1 cellular context compared by ENCODE assay signal in the genomic region with DNA sequence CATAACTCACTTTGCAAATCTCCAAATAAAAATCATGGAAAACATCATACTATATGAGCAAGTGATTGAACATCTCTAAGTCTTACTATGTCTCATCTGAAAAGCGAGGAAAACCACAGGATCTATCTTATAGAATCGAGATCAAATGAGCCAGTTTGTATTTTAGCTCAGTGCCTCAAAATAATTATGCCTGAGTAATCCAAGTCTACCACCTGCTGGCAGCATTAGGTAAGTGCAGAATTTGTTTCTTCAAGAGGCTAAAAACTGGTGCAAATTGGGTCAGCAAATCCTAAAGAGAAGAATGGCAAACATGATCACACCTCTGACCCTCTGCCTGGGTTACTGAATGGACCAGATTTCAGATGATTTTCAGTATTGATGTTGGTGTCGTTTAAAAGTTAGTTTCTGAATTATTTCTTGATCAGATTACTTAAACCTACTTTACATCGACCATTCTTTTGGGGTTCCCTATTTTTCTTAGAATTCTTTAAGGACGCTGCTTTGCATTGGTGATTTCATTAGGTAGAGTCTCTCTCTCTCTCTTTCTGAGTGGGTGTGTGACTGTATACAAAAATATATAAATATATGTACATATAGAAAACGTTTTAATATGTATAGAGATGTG.
TF ChIP-seq lines count a peak whose summit lies in the region.

No MANE protein-coding gene starts in this region.

TF ChIP-seq in GM12878, 131 proteins besides CTCF, POLR2A, EP300 and RAD21 (continued from another document):
- TF ChIP-seq, protein P1, sequence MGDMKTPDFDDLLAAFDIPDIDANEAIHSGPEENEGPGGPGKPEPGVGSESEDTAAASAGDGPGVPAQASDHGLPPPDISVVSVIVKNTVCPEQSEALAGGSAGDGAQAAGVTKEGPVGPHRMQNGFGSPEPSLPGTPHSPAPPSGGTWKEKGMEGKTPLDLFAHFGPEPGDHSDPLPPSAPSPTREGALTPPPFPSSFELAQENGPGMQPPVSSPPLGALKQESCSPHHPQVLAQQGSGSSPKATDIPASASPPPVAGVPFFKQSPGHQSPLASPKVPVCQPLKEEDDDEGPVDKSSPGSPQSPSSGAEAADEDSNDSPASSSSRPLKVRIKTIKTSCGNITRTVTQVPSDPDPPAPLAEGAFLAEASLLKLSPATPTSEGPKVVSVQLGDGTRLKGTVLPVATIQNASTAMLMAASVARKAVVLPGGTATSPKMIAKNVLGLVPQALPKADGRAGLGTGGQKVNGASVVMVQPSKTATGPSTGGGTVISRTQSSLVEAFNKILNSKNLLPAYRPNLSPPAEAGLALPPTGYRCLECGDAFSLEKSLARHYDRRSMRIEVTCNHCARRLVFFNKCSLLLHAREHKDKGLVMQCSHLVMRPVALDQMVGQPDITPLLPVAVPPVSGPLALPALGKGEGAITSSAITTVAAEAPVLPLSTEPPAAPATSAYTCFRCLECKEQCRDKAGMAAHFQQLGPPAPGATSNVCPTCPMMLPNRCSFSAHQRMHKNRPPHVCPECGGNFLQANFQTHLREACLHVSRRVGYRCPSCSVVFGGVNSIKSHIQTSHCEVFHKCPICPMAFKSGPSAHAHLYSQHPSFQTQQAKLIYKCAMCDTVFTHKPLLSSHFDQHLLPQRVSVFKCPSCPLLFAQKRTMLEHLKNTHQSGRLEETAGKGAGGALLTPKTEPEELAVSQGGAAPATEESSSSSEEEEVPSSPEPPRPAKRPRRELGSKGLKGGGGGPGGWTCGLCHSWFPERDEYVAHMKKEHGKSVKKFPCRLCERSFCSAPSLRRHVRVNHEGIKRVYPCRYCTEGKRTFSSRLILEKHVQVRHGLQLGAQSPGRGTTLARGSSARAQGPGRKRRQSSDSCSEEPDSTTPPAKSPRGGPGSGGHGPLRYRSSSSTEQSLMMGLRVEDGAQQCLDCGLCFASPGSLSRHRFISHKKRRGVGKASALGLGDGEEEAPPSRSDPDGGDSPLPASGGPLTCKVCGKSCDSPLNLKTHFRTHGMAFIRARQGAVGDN (IDR thresholded peaks at IDR 0.05): no peak
- TF ChIP-seq, protein P2, sequence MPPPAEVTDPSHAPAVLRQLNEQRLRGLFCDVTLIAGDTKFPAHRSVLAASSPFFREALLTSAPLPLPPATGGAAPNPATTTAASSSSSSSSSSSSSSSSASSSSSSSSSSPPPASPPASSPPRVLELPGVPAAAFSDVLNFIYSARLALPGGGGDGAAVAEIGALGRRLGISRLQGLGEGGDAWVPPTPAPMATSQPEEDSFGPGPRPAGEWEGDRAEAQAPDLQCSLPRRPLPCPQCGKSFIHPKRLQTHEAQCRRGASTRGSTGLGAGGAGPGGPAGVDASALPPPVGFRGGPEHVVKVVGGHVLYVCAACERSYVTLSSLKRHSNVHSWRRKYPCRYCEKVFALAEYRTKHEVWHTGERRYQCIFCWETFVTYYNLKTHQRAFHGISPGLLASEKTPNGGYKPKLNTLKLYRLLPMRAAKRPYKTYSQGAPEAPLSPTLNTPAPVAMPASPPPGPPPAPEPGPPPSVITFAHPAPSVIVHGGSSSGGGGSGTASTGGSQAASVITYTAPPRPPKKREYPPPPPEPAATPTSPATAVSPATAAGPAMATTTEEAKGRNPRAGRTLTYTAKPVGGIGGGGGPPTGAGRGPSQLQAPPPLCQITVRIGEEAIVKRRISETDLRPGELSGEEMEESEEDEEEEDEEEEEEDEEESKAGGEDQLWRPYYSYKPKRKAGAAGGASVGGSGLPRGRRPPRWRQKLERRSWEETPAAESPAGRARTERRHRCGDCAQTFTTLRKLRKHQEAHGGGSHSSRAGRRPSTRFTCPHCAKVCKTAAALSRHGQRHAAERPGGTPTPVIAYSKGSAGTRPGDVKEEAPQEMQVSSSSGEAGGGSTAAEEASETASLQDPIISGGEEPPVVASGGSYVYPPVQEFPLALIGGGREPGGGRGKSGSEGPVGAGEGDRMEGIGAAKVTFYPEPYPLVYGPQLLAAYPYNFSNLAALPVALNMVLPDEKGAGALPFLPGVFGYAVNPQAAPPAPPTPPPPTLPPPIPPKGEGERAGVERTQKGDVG (CRISPR knock-in tag; IDR thresholded peaks at IDR 0.05): no peak
- TF ChIP-seq FOXM1 (IDR thresholded peaks at IDR 0.05; ENCODE audit: low read depth, low read length) (peak; percentile 32; the same call in 1 of the 2 replicates), SMARCA5 (IDR thresholded peaks at IDR 0.05) (0 out of 2 replicates have a peak, but pooled peaks have one; percentile 35), FOS (IDR thresholded peaks at IDR 0.05; ENCODE audit: borderline replicate concordance, extremely low read depth, insufficient read length) (no peak), RUNX3 (IDR thresholded peaks at IDR 0.05; ENCODE audit: low read length) (no peak; the same call in 1 of the 2 replicates), YY1 (IDR thresholded peaks at IDR 0.05; ENCODE audit: low read depth, low read length) (peak; percentile 40; the same call in 1 of the 2 replicates)
- TF ChIP-seq, protein P3, sequence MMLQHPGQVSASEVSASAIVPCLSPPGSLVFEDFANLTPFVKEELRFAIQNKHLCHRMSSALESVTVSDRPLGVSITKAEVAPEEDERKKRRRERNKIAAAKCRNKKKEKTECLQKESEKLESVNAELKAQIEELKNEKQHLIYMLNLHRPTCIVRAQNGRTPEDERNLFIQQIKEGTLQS (IDR thresholded peaks at IDR 0.05; ENCODE audit: borderline replicate concordance, extremely low read depth, low read depth, low read length): 0 out of 2 replicates have a peak, but pooled peaks have one; percentile 7
TF ChIP-seq in GM12878: peak in this region for 7.
